1 cellular context compared by ENCODE assay signal in genomic region chr1:151756291-151756690, GRCh38.
TF ChIP-seq lines count a peak whose summit lies in the region.

No MANE protein-coding gene starts in this region.

TF ChIP-seq in SK-N-SH, 30 proteins besides CTCF, POLR2A, EP300 and RAD21 (continued from another document):
- TF ChIP-seq PBX3 (IDR thresholded peaks at IDR 0.05) (no peak), NFIC (IDR thresholded peaks at IDR 0.05; ENCODE audit: borderline replicate concordance) (no peak), MEF2A (IDR thresholded peaks at IDR 0.05; ENCODE audit: borderline replicate concordance, low read depth) (no peak), MXI1 (IDR thresholded peaks at IDR 0.05; ENCODE audit: low read depth, low read length) (no peak), ZBTB33 (IDR thresholded peaks at IDR 0.05; ENCODE audit: borderline replicate concordance, low read depth) (no peak), MAX (IDR thresholded peaks at IDR 0.05; ENCODE audit: low read depth) (no peak)
